In genomic region chr6:143506199-143506598, GRCh38 we compare ENCODE assay signal across 27 cellular contexts.
"Had no signal": no experiment of that assay in that cellular context is flagged by ENCODE, and none has a peak within 500 bp of the region (broad histone marks: within the 10 kb centered on the region; RNA-seq: fewer than 3 reads in every experiment).

No MANE protein-coding gene starts in this region.

- FAIRE-seq: endometrium, islet of Langerhans, keratinocyte had no signal

- ATAC-seq: effector memory CD8-positive, alpha-beta T cell; esophagus mucosa; gastrocnemius medialis; heart right ventricle; left cardiac atrium; left lung; left ventricle myocardium superior; lower lobe of right lung; mucosa of descending colon had no signal

- H3K36me3 ChIP-seq: colonic mucosa had no signal

- H3K27me3 Mint-ChIP-seq: dendritic cell treated with granulocyte-macrophage colony-stimulating factor and Interleukin-4, amounts not matched to agents 40 ng/mL and 50 ng/mL, for 4 days; effector memory CD8-positive, alpha-beta T cell had no signal

- H3K4me3 Mint-ChIP-seq: dendritic cell treated with granulocyte-macrophage colony-stimulating factor and Interleukin-4, amounts not matched to agents 40 ng/mL and 50 ng/mL, for 4 days; effector memory CD8-positive, alpha-beta T cell; endodermal cell; mesothelial cell of epicardium had no signal

- H3K4me1 Mint-ChIP-seq: endodermal cell had no signal

- H3K27me3 ChIP-seq: colonic mucosa, esophagus squamous epithelium, gastrocnemius medialis, heart right ventricle, left lung had no signal

- H3K27ac ChIP-seq: colonic mucosa, epithelial cell of prostate, esophagus squamous epithelium, gastrocnemius medialis, heart right ventricle, left lung, lower lobe of right lung had no signal

- H3K27ac Mint-ChIP-seq: dendritic cell treated with granulocyte-macrophage colony-stimulating factor and Interleukin-4, amounts not matched to agents 40 ng/mL and 50 ng/mL, for 4 days; endodermal cell; mesothelial cell of epicardium had no signal

- H3K4me3 ChIP-seq: colonic mucosa, esophagus squamous epithelium, gastrocnemius medialis, heart right ventricle, left lung, lower lobe of right lung, mucosa of descending colon had no signal

- DNase-seq: colonic mucosa; cortex of kidney; effector CD8-positive, alpha-beta T cell; effector memory CD8-positive, alpha-beta T cell; endodermal cell; erythroblast; esophagus squamous epithelium; foreskin fibroblast; foreskin melanocyte; gastrocnemius medialis; glutamatergic neuron; head of caudate nucleus; heart right ventricle; hippocampal formation; left cardiac atrium; left lung; left ventricle myocardium superior; lower lobe of right lung; mesenchymal stem cell; mucosa of descending colon had no signal

- H3K9me3 Mint-ChIP-seq: dendritic cell treated with granulocyte-macrophage colony-stimulating factor and Interleukin-4, amounts not matched to agents 40 ng/mL and 50 ng/mL, for 4 days; effector memory CD8-positive, alpha-beta T cell; endodermal cell; mesothelial cell of epicardium had no signal

- H3K9me3 ChIP-seq: colonic mucosa, esophagus squamous epithelium, gastrocnemius medialis, heart right ventricle, left lung, lower lobe of right lung, mucosa of descending colon had no signal
